Comparison of ENCODE assay signal across 1 cellular context in the genomic region with DNA sequence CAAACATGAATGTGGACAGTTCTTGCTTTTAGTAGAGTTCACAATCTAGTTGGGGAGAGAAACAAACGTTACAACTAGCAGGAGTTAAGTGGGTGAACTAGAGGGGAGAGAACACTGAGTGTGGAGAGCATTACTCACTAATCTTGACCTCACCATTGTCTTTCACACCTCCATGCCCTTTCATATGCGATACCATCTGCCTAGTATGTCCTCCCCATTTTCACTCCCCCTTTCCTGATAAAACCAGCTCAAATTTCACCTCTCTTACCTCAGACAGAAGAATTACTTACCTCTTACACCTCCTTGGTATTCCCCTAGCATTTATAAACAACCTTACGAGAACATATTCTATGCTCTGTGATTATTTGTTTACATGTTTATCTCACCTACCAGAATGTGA.
TF ChIP-seq lines count a peak whose summit lies in the region.

No MANE protein-coding gene starts in this region.

TF ChIP-seq in GM23338, 12 proteins besides CTCF, POLR2A, EP300 and RAD21 (continued from another document):
- TF ChIP-seq, protein P1, sequence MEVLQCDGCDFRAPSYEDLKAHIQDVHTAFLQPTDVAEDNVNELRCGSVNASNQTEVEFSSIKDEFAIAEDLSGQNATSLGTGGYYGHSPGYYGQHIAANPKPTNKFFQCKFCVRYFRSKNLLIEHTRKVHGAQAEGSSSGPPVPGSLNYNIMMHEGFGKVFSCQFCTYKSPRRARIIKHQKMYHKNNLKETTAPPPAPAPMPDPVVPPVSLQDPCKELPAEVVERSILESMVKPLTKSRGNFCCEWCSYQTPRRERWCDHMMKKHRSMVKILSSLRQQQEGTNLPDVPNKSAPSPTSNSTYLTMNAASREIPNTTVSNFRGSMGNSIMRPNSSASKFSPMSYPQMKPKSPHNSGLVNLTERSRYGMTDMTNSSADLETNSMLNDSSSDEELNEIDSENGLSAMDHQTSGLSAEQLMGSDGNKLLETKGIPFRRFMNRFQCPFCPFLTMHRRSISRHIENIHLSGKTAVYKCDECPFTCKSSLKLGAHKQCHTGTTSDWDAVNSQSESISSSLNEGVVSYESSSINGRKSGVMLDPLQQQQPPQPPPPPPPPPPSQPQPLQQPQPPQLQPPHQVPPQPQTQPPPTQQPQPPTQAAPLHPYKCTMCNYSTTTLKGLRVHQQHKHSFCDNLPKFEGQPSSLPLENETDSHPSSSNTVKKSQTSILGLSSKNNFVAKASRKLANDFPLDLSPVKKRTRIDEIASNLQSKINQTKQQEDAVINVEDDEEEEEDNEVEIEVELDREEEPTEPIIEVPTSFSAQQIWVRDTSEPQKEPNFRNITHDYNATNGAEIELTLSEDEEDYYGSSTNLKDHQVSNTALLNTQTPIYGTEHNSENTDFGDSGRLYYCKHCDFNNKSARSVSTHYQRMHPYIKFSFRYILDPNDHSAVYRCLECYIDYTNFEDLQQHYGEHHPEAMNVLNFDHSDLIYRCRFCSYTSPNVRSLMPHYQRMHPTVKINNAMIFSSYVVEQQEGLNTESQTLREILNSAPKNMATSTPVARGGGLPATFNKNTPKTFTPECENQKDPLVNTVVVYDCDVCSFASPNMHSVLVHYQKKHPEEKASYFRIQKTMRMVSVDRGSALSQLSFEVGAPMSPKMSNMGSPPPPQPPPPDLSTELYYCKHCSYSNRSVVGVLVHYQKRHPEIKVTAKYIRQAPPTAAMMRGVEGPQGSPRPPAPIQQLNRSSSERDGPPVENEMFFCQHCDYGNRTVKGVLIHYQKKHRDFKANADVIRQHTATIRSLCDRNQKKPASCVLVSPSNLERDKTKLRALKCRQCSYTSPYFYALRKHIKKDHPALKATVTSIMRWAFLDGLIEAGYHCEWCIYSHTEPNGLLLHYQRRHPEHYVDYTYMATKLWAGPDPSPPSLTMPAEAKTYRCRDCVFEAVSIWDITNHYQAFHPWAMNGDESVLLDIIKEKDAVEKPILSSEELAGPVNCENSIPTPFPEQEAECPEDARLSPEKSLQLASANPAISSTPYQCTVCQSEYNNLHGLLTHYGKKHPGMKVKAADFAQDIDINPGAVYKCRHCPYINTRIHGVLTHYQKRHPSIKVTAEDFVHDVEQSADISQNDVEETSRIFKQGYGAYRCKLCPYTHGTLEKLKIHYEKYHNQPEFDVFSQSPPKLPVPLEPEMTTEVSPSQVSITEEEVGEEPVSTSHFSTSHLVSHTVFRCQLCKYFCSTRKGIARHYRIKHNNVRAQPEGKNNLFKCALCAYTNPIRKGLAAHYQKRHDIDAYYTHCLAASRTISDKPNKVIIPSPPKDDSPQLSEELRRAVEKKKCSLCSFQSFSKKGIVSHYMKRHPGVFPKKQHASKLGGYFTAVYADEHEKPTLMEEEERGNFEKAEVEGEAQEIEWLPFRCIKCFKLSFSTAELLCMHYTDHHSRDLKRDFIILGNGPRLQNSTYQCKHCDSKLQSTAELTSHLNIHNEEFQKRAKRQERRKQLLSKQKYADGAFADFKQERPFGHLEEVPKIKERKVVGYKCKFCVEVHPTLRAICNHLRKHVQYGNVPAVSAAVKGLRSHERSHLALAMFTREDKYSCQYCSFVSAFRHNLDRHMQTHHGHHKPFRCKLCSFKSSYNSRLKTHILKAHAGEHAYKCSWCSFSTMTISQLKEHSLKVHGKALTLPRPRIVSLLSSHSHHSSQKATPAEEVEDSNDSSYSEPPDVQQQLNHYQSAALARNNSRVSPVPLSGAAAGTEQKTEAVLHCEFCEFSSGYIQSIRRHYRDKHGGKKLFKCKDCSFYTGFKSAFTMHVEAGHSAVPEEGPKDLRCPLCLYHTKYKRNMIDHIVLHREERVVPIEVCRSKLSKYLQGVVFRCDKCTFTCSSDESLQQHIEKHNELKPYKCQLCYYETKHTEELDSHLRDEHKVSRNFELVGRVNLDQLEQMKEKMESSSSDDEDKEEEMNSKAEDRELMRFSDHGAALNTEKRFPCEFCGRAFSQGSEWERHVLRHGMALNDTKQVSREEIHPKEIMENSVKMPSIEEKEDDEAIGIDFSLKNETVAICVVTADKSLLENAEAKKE (CRISPR knock-in tag; IDR thresholded peaks at IDR 0.05), result no peak
- no peak for TF ChIP-seq JUNB (IDR thresholded peaks at IDR 0.05; ENCODE audit: unreplicated experiment)
